ENCODE assay signal across 28 cellular contexts in the genomic region with DNA sequence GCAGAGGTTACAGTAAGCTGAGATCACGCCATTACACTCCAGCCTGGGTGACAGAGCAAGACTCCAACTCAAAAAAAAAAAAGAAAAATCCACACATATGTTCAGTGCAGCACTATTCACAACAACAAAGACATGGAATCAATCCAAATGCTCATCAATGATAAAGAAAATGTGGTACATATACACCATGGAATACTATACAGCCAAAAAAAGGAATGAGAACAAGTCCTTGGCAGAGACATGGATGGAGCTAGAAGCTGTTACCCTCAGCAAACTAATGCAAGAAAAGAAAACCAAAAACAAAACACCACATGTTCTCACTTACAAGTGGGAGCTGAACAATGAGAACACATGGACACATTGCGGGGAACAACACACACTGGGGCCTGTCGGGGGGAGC. TPM values are rescaled to one million over a fixed set of nuclear protein-coding genes. Genes with fewer than 3 reads are reported as not detected.
"Had no signal": no experiment of that assay in that cellular context is flagged by ENCODE, and none has a peak within 500 bp of the region (broad histone marks: within the 10 kb centered on the region; RNA-seq: fewer than 3 reads in every experiment).

No MANE protein-coding gene starts in this region.

- H3K36me3 ChIP-seq: stomach, suprapubic skin, thoracic aorta, thyroid gland, tibial artery, transverse colon, upper lobe of left lung, upper lobe of right lung, uterus, vagina had no signal

- H3K36me3 Mint-ChIP-seq: stimulated activated effector memory CD8-positive, alpha-beta T cell treated with anti-CD3 and anti-CD28 coated beads, Interleukin-12 subunit alpha, Interleukin-12 subunit beta, amount 100 ng/mL, for 72 hours; stimulated activated memory B cell treated with anti-CD40 and anti-IgM and Interleukin-4, amounts not matched to agents 10 μg/mL and 1 μg/mL and 100 μg/mL, for 72 hours; stimulated activated naive B cell treated with anti-CD40 and anti-IgM and Interleukin-4, amounts not matched to agents 10 μg/mL and 1 μg/mL and 100 μg/mL, for 72 hours had no signal

- H3K27ac Mint-ChIP-seq: stimulated activated effector memory CD8-positive, alpha-beta T cell treated with anti-CD3 and anti-CD28 coated beads, Interleukin-12 subunit alpha, Interleukin-12 subunit beta, amount 100 ng/mL, for 72 hours; stimulated activated memory B cell treated with anti-CD40 and anti-IgM and Interleukin-4, amounts not matched to agents 10 μg/mL and 1 μg/mL and 100 μg/mL, for 72 hours; stimulated activated naive B cell treated with anti-CD40 and anti-IgM and Interleukin-4, amounts not matched to agents 10 μg/mL and 1 μg/mL and 100 μg/mL, for 72 hours; stimulated activated naive CD8-positive, alpha-beta T cell treated with anti-CD3 and anti-CD28 coated beads, Interleukin-15, amount 100 ng/mL, for 72 hours; stimulated activated naive CD8-positive, alpha-beta T cell treated with anti-CD3 and anti-CD28 coated beads, Interleukin-15, Interleukin-2, amounts not matched to agents 100 ng/mL and 50 ng/mL, for 24 hours; type B pancreatic cell had no signal

- H3K27me3 Mint-ChIP-seq: stimulated activated memory B cell treated with anti-CD40 and anti-IgM and Interleukin-4, amounts not matched to agents 10 μg/mL and 1 μg/mL and 100 μg/mL, for 72 hours; type B pancreatic cell had no signal

- H3K4me3 Mint-ChIP-seq: stimulated activated effector memory CD8-positive, alpha-beta T cell treated with anti-CD3 and anti-CD28 coated beads, Interleukin-12 subunit alpha, Interleukin-12 subunit beta, amount 100 ng/mL, for 72 hours; stimulated activated memory B cell treated with anti-CD40 and anti-IgM and Interleukin-4, amounts not matched to agents 10 μg/mL and 1 μg/mL and 100 μg/mL, for 72 hours; stimulated activated naive B cell treated with anti-CD40 and anti-IgM and Interleukin-4, amounts not matched to agents 10 μg/mL and 1 μg/mL and 100 μg/mL, for 72 hours; stimulated activated naive CD8-positive, alpha-beta T cell treated with anti-CD3 and anti-CD28 coated beads, Interleukin-15, amount 100 ng/mL, for 72 hours; stimulated activated naive CD8-positive, alpha-beta T cell treated with anti-CD3 and anti-CD28 coated beads, Interleukin-15, Interleukin-2, amounts not matched to agents 100 ng/mL and 50 ng/mL, for 24 hours; type B pancreatic cell had no signal

- H3K4me1 Mint-ChIP-seq: stimulated activated effector memory CD8-positive, alpha-beta T cell treated with anti-CD3 and anti-CD28 coated beads, Interleukin-12 subunit alpha, Interleukin-12 subunit beta, amount 100 ng/mL, for 72 hours; stimulated activated memory B cell treated with anti-CD40 and anti-IgM and Interleukin-4, amounts not matched to agents 10 μg/mL and 1 μg/mL and 100 μg/mL, for 72 hours; stimulated activated naive CD8-positive, alpha-beta T cell treated with anti-CD3 and anti-CD28 coated beads, Interleukin-15, amount 100 ng/mL, for 72 hours had no signal

- H3K9me3 Mint-ChIP-seq: stimulated activated effector memory CD8-positive, alpha-beta T cell treated with anti-CD3 and anti-CD28 coated beads, Interleukin-12 subunit alpha, Interleukin-12 subunit beta, amount 100 ng/mL, for 72 hours had no signal

- DNase-seq: stimulated activated CD4-positive, alpha-beta T cell treated with anti-CD3 and anti-CD28 coated beads, Interleukin-2, amount 100 ng/mL, for 48 hours; stimulated activated CD4-positive, alpha-beta T cell treated with anti-CD3 and anti-CD28 coated beads, Interleukin-4, amount 100 ng/mL, for 1 hour; stimulated activated CD4-positive, alpha-beta T cell treated with anti-CD3 and anti-CD28 coated beads, Interleukin-4, amount 100 ng/mL, for 24 hours; stimulated activated CD4-positive, alpha-beta T cell treated with anti-CD3 and anti-CD28 coated beads, Interleukin-4, amount 100 ng/mL, for 4 hours; stimulated activated CD8-positive, alpha-beta memory T cell treated with anti-CD3 and anti-CD28 coated beads, Interleukin-4, amount 100 ng/mL, for 48 hours; stimulated activated naive B cell treated with anti-CD40 and anti-IgM and Interleukin-4, amounts not matched to agents 10 μg/mL and 1 μg/mL and 100 μg/mL, for 72 hours; stimulated activated naive CD4-positive, alpha-beta T cell; stimulated activated naive CD4-positive, alpha-beta T cell treated with Interleukin-2 at 50 U/mL for 16 hours; stimulated activated naive CD8-positive, alpha-beta T cell treated with anti-CD3 and anti-CD28 coated beads, Interleukin-15, amount 100 ng/mL, for 72 hours; stimulated activated naive CD8-positive, alpha-beta T cell treated with anti-CD3 and anti-CD28 coated beads, Interleukin-15, Interleukin-2, amounts not matched to agents 100 U/mL and 50 U/mL, for 24 hours; stomach; substantia nigra; testis; thyroid gland; tibial artery; transverse colon; trophoblast cell; upper lobe of left lung; upper lobe of right lung; uterus had no signal

- H3K4me1 ChIP-seq: stomach, suprapubic skin, testis, thyroid gland, tibial artery, tibial nerve, transverse colon, upper lobe of left lung, upper lobe of right lung, uterus, vagina had no signal

- H3K9me3 ChIP-seq: suprapubic skin, testis, thoracic aorta, thyroid gland, transverse colon, upper lobe of left lung, vagina had no signal

- H3K4me3 ChIP-seq: stomach, suprapubic skin, testis, thoracic aorta, thyroid gland, tibial artery, tibial nerve, transverse colon, upper lobe of left lung, upper lobe of right lung, uterus, vagina had no signal

- H3K27ac ChIP-seq: stomach, suprapubic skin, testis, thoracic aorta, thyroid gland, tibial artery, tibial nerve, transverse colon, upper lobe of left lung, upper lobe of right lung, uterus, vagina had no signal

RNA-seq across cellular contexts. Expression of a gene that starts 54.6 kb away (rescaled TPM):
- total RNA-seq: vagina had no signal
